Comparison of ENCODE assay signal across 7 cellular contexts in the genomic region with DNA sequence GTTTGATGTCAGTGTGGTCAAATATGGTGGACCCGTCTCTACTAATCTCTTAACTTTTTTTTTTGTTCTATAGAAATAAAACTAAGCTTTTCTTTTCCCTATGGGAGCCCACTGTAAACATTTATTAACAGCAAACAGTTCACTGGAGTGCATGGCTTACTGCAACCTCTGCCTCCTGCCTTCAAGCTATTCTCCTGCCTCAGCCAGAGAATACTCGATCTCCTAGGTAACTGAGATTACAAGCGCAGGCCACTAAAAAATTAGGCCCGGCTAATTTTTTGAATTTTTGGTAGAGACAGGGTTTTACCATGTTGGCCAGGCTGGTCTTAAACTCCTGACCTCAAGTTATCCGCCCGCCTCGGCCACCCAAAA.
DNase-seq lines count a peak whose midpoint lies in the region; ATAC-seq, FAIRE-seq and TF ChIP-seq lines count a peak whose summit lies in the region.
"Not testable (repeated sequence)": the region's sequence is repeated elsewhere in the genome, so short reads cannot be mapped to it uniquely, and the experiment has no call there.

No MANE protein-coding gene starts in this region.

- peak overlapping the region; percentile 98; the same call in 1 of the 2 replicates for H2AFZ ChIP-seq in Karpas-422 (ENCODE audit: low read length)
- not testable (repeated sequence) for H2AFZ ChIP-seq in astrocyte (ENCODE audit: low read depth, low read length)

- H3K27me3 ChIP-seq in Karpas-422 (ENCODE audit: low read length); astrocyte (ENCODE audit: insufficient read depth, low read length); lower lobe of right lung (ENCODE audit: low read depth): not testable (repeated sequence)

- H3K27me3 Mint-ChIP-seq in T-helper 2 cell treated with Interferon-gamma antibody and Interleukin-4, amounts not matched to agents 5 μg/mL and 100 μg/mL, for 36 hours (ENCODE audit: low read depth); astrocyte (ENCODE audit: low read depth, unreplicated experiment): not testable (repeated sequence)

- not testable (repeated sequence) for H3K9me2 ChIP-seq in Karpas-422 (replicated peaks; ENCODE audit: insufficient read depth, low read length)

- not testable (repeated sequence) for FAIRE-seq in astrocyte (lab: Jason Lieb, UNC)

- peak; percentile 13 for DNase-seq in EL
- DNase-seq in Karpas-422; T-helper 2 cell treated with Interferon-gamma antibody and Interleukin-4, amounts not matched to agents 5 μg/mL and 100 μg/mL, for 36 hours (ENCODE audit: low spot score); astrocyte (ENCODE audit: low read depth); epithelial cell of prostate (ENCODE audit: low read depth, low spot score); lower lobe of right lung: not testable (repeated sequence)
- DNase-seq in renal cortical epithelial cell (ENCODE audit: low read depth): peak; percentile 7

- intact Hi-C loops in lower lobe of right lung (cut with DNase I): not testable (repeated sequence)

- H3K9me3 Mint-ChIP-seq in T-helper 2 cell treated with Interferon-gamma antibody and Interleukin-4, amounts not matched to agents 5 μg/mL and 100 μg/mL, for 36 hours; astrocyte (ENCODE audit: unreplicated experiment): not testable (repeated sequence)

- not testable (repeated sequence) for H3K27ac ChIP-seq in Karpas-422 (ENCODE audit: low read length); astrocyte (ENCODE audit: low read depth, low read length); lower lobe of right lung
- peak overlapping the region; percentile 70 for H3K27ac ChIP-seq in epithelial cell of prostate

- peaks cover 23% of the 10 kb centered on the region for H3K4me1 Mint-ChIP-seq in T-helper 2 cell treated with Interferon-gamma antibody and Interleukin-4, amounts not matched to agents 5 μg/mL and 100 μg/mL, for 36 hours (ENCODE audit: low read depth)
- H3K4me1 Mint-ChIP-seq in astrocyte (ENCODE audit: low read depth, unreplicated experiment): not testable (repeated sequence)

- H3K9ac ChIP-seq in Karpas-422 (ENCODE audit: low read length): peak overlapping the region; percentile 71
- H3K9ac ChIP-seq in astrocyte (ENCODE audit: low read length): peak overlapping the region; percentile 92

- TF ChIP-seq CTCF in astrocyte (IDR thresholded peaks at IDR 0.05; ENCODE audit: insufficient read depth, low read depth, low read length); lower lobe of right lung (IDR thresholded peaks at IDR 0.05): not testable (repeated sequence)

- H3K4me3 Mint-ChIP-seq in T-helper 2 cell treated with Interferon-gamma antibody and Interleukin-4, amounts not matched to agents 5 μg/mL and 100 μg/mL, for 36 hours: peak overlapping the region; percentile 93
- peak overlapping the region; percentile 97 for H3K4me3 Mint-ChIP-seq in astrocyte (ENCODE audit: unreplicated experiment)

- H3K27ac Mint-ChIP-seq in T-helper 2 cell treated with Interferon-gamma antibody and Interleukin-4, amounts not matched to agents 5 μg/mL and 100 μg/mL, for 36 hours: peak overlapping the region; percentile 99
- H3K27ac Mint-ChIP-seq in astrocyte (ENCODE audit: unreplicated experiment): peak overlapping the region; percentile 100

- peaks cover 11% of the 10 kb centered on the region for H3K36me3 Mint-ChIP-seq in T-helper 2 cell treated with Interferon-gamma antibody and Interleukin-4, amounts not matched to agents 5 μg/mL and 100 μg/mL, for 36 hours (ENCODE audit: low read depth)
- H3K36me3 Mint-ChIP-seq in astrocyte (ENCODE audit: low read depth, unreplicated experiment): not testable (repeated sequence)

- H3K4me3 ChIP-seq in Karpas-422 (ENCODE audit: low read length): peak overlapping the region; percentile 86
- H3K4me3 ChIP-seq in astrocyte (ENCODE audit: insufficient read depth, low read depth, low read length): peak overlapping the region; percentile 65
- peak overlapping the region; percentile 63 for H3K4me3 ChIP-seq in lower lobe of right lung

- H3K36me3 ChIP-seq in Karpas-422 (ENCODE audit: insufficient read depth, low read length); astrocyte (ENCODE audit: insufficient read depth, low read length); lower lobe of right lung: not testable (repeated sequence)

- ATAC-seq in lower lobe of right lung: not testable (repeated sequence)

- H3K4me2 ChIP-seq in Karpas-422 (ENCODE audit: low read depth, low read length, poor library complexity, severe bottlenecking): peak overlapping the region; percentile 92
- peak overlapping the region; percentile 84 for H3K4me2 ChIP-seq in astrocyte (ENCODE audit: low read length)

- H3K9me3 ChIP-seq in Karpas-422 (ENCODE audit: low read length); astrocyte (ENCODE audit: insufficient read depth, low read depth, low read length); lower lobe of right lung: not testable (repeated sequence)

- H3K79me2 ChIP-seq in Karpas-422 (ENCODE audit: low read length); astrocyte (ENCODE audit: insufficient read depth, low read length): not testable (repeated sequence)

- not testable (repeated sequence) for H4K20me1 ChIP-seq in Karpas-422 (ENCODE audit: insufficient read depth, low read depth, low read length); astrocyte (ENCODE audit: insufficient read depth, low read length)

- H3K4me1 ChIP-seq in Karpas-422 (ENCODE audit: low read length); astrocyte (ENCODE audit: insufficient read depth, low read length); lower lobe of right lung: not testable (repeated sequence)
